Comparison of ENCODE assay signal across 11 cellular contexts in genomic region chr4:185847352-185848078, GRCh38. TPM values are rescaled to one million over a fixed set of nuclear protein-coding genes. Genes with fewer than 3 reads are reported as not detected.
DNase-seq lines count a peak whose midpoint lies in the region; ATAC-seq and TF ChIP-seq lines count a peak whose summit lies in the region.
"Had no signal": no experiment of that assay in that cellular context is flagged by ENCODE, and none has a peak within 500 bp of the region (broad histone marks: within the 10 kb centered on the region; RNA-seq: fewer than 3 reads in every experiment).

No MANE protein-coding gene starts in this region.

- intact Hi-C loops in dorsolateral prefrontal cortex (cut with DNase I) = no loop called here

- H3K27ac ChIP-seq in dorsolateral prefrontal cortex = peak overlapping the region in 2 of 59 donors; percentile 14 to 31

- no peak for TF ChIP-seq CTCF in BJ (IDR thresholded peaks at IDR 0.05; ENCODE audit: insufficient read depth, low read depth, low read length)
- TF ChIP-seq CTCF in dorsolateral prefrontal cortex (IDR thresholded peaks at IDR 0.05 in 54 of 56, conservative IDR thresholded peaks at IDR 0.05 in 2 of 56; ENCODE audit: low read depth in 1 of 56, partially characterized antibody in 56 of 56) = no peak
- no peak for TF ChIP-seq CTCF in omental fat pad (IDR thresholded peaks at IDR 0.05)

- no peak overlapping the region for H3K4me3 Mint-ChIP-seq in naive thymus-derived CD8-positive, alpha-beta T cell
- H3K4me3 Mint-ChIP-seq: IgD-negative memory B cell had no signal

- H3K27ac Mint-ChIP-seq in naive thymus-derived CD8-positive, alpha-beta T cell = no peak overlapping the region
- H3K27ac Mint-ChIP-seq: IgD-negative memory B cell had no signal

- no peaks in the 10 kb centered on the region for H3K36me3 ChIP-seq in BJ (ENCODE audit: control insufficient read depth, insufficient read depth, low read length)

- no peaks in the 10 kb centered on the region for H3K36me3 Mint-ChIP-seq in naive thymus-derived CD8-positive, alpha-beta T cell
- H3K36me3 Mint-ChIP-seq: IgD-negative memory B cell had no signal

- H3K9me3 Mint-ChIP-seq in naive thymus-derived CD8-positive, alpha-beta T cell = peaks cover 0 to 30% (median 8%) of the 10 kb centered on the region in 9 donors

- H3K27me3 Mint-ChIP-seq in naive thymus-derived CD8-positive, alpha-beta T cell = peaks cover 0 to 2% (median 0%) of the 10 kb centered on the region in 5 donors

- CTCF ChIA-PET in BJ (lab: Yijun Ruan, JAX) = no interaction called here

- H3K27me3 ChIP-seq in BJ (ENCODE audit: control insufficient read depth, insufficient read depth, low read length) = no peaks in the 10 kb centered on the region
- H3K27me3 ChIP-seq in dorsolateral prefrontal cortex = no peaks in the 10 kb centered on the region

- no peaks in the 10 kb centered on the region for H3K4me1 Mint-ChIP-seq in naive thymus-derived CD8-positive, alpha-beta T cell
- H3K4me1 Mint-ChIP-seq: IgD-negative memory B cell had no signal

- POLR2A ChIA-PET in BJ (lab: Charles Lee) = no interaction called here
- POLR2A ChIA-PET in naive thymus-derived CD8-positive, alpha-beta T cell (lab: Charles Lee) = no interaction called here

- DNase-seq in BJ (ENCODE audit: low read depth) = peak; percentile 47
- peak; percentile 76 for DNase-seq in NCI-H1694 treated with DMSO at 0.1 percent for 48 hours (lab: John Stamatoyannopoulos, UW)
- DNase-seq in dorsolateral prefrontal cortex = peak in 6 of 10 donors; percentile 39 to 59 (median 45)
- peak; percentile 37 for DNase-seq in middle frontal gyrus (ENCODE audit: extremely low spot score, low spot score)
- DNase-seq in omental fat pad (ENCODE audit: low spot score) = no peak
- DNase-seq in stimulated activated CD4-positive, alpha-beta T cell treated with anti-CD3 and anti-CD28 coated beads, Interleukin-4, amount 100 ng/mL, for 1 hour = no peak
- no peak for DNase-seq in naive thymus-derived CD8-positive, alpha-beta T cell
- DNase-seq: DND-41, RPMI8226 had no signal

- H3K4me3 ChIP-seq in BJ (ENCODE audit: low read depth, low read length) (no peak overlapping the region), dorsolateral prefrontal cortex (no peak overlapping the region)

- ATAC-seq in omental fat pad (ENCODE audit: low FRiP score) = no peak
- no peak for ATAC-seq in naive thymus-derived CD8-positive, alpha-beta T cell
- no peak for ATAC-seq in GM21737 (IDR thresholded peaks at IDR 0.05; ENCODE audit: unreplicated experiment)

RNA-seq across cellular contexts. Expression of gene SORBS2, which starts 35.5 kb away (rescaled TPM):
- 6.9 and 9.1 TPM in 2 replicates for polyA plus RNA-seq in BJ (2011; rRNA removed)
- polyA minus RNA-seq in BJ (2011; rRNA and poly(A)+ RNA removed) = 6.2 and 10.8 TPM in 2 replicates
- total RNA-seq in dorsolateral prefrontal cortex = 100 to 1,000 TPM in 112 of 120 experiments, 10 to 100 TPM in 8; 56.6 to 292 (median 139) TPM
- total RNA-seq in omental fat pad = 100 to 1,000 TPM in 1 of 4 donors, 10 to 100 TPM in 3; 21.5 to 103 (median 64.8) TPM
- total RNA-seq in naive thymus-derived CD8-positive, alpha-beta T cell = not detected
- 1 to 10 TPM in 1 of 3 donors, not detected in 2; 1.4 TPM for polyA plus RNA-seq in naive thymus-derived CD8-positive, alpha-beta T cell
- polyA plus RNA-seq: IgD-negative memory B cell had no signal

Comparison
In these comparisons a context has a peak if more than half of its experiments do, and no peak if none do; other contexts are left out.
1. DNase-seq: peak in BJ (single experiment), NCI-H1694 treated with DMSO at 0.1 percent for 48 hours (single experiment), dorsolateral prefrontal cortex (6 of 10) and middle frontal gyrus (single experiment); none in omental fat pad (single experiment), stimulated activated CD4-positive, alpha-beta T cell treated with anti-CD3 and anti-CD28 coated beads, Interleukin-4, amount 100 ng/mL, for 1 hour (single experiment) and naive thymus-derived CD8-positive, alpha-beta T cell (0 of 10).
2. RNA of gene SORBS2, which starts 35.5 kb away (total RNA-seq): 56.6 to 292 TPM in dorsolateral prefrontal cortex and 21.5 to 103 TPM in omental fat pad; not detected in naive thymus-derived CD8-positive, alpha-beta T cell; every median in the first group is over 10 times any median in the second.